ENCODE assay signal across 1 cellular context in genomic region chr14:74979442-74980397, GRCh38.
TF ChIP-seq lines count a peak whose summit lies in the region.

No MANE protein-coding gene starts in this region.

TF ChIP-seq in GM12878, 131 proteins besides CTCF, POLR2A, EP300 and RAD21:
- TF ChIP-seq MLLT1 (IDR thresholded peaks at IDR 0.05) (no peak), SMAD1 (IDR thresholded peaks at IDR 0.05; ENCODE audit: low read depth, partially characterized antibody) (no peak), BRCA1 (IDR thresholded peaks at IDR 0.05; ENCODE audit: low read depth, low read length) (no peak), HDAC6 (IDR thresholded peaks at IDR 0.05; ENCODE audit: unreplicated experiment) (no peak), CREB1 (IDR thresholded peaks at IDR 0.05; ENCODE audit: low read depth) (no peak), GABPA (IDR thresholded peaks at IDR 0.05; ENCODE audit: low read depth) (no peak), ATF2 (IDR thresholded peaks at IDR 0.05; ENCODE audit: low read length) (no peak), MEF2B (IDR thresholded peaks at IDR 0.05; ENCODE audit: partially characterized antibody, poor library complexity, severe bottlenecking) (no peak), TCF7 (IDR thresholded peaks at IDR 0.05; ENCODE audit: borderline replicate concordance) (no peak), STAT3 (IDR thresholded peaks at IDR 0.05; ENCODE audit: low read depth, low read length) (no peak), ZNF217 (IDR thresholded peaks at IDR 0.05) (no peak), TCF3 (IDR thresholded peaks at IDR 0.05; ENCODE audit: borderline replicate concordance, insufficient read depth, low read depth, low read length) (no peak)
- TF ChIP-seq, protein P1, sequence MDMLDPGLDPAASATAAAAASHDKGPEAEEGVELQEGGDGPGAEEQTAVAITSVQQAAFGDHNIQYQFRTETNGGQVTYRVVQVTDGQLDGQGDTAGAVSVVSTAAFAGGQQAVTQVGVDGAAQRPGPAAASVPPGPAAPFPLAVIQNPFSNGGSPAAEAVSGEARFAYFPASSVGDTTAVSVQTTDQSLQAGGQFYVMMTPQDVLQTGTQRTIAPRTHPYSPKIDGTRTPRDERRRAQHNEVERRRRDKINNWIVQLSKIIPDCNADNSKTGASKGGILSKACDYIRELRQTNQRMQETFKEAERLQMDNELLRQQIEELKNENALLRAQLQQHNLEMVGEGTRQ (IDR thresholded peaks at IDR 0.05; ENCODE audit: borderline replicate concordance, low read depth, low read length), result no peak
- TF ChIP-seq, protein P2, sequence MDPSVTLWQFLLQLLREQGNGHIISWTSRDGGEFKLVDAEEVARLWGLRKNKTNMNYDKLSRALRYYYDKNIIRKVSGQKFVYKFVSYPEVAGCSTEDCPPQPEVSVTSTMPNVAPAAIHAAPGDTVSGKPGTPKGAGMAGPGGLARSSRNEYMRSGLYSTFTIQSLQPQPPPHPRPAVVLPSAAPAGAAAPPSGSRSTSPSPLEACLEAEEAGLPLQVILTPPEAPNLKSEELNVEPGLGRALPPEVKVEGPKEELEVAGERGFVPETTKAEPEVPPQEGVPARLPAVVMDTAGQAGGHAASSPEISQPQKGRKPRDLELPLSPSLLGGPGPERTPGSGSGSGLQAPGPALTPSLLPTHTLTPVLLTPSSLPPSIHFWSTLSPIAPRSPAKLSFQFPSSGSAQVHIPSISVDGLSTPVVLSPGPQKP (IDR thresholded peaks at IDR 0.05; ENCODE audit: low read depth, low read length), result no peak
